Comparison of ENCODE assay signal across 8 cellular contexts in the genomic region with DNA sequence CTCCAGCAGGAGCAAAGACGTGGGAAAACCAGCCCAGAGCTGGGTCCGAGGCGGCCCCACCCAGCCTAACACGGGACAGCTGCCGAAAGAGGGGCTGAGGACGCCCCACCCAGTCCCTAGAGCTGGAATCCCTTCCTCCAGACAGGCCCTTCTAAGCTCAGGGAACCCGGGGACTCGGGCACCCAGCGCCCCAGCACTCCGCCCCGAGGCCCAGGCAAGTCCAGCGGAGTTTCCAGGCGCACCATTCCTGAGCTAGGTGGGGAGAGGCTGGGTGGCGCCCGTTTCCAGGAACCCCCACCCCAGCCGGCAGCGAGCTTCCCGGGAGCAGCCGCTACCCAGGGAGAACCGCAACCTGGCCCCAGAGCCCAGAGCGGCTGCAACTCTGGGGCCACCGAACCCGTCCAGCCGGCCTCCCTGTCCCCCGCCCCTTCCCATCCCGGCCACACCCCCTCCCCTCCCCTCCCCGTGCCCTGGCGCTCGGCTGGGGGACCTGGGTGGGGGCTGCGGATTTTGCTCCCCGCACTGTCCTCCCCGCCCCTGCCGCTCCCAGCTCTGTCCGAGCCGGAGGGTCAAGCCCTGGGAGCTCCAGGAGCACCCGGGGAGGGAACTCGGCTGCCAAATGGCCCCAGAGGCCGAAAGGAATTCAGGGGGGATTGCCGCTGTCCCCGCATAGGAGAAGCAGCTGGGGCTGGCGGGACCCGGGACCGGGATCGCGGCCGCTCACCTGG. TPM values are rescaled to one million over a fixed set of nuclear protein-coding genes. Genes with fewer than 3 reads are reported as not detected.
DNase-seq lines count a peak whose midpoint lies in the region; ATAC-seq and TF ChIP-seq lines count a peak whose summit lies in the region.

No MANE protein-coding gene starts in this region.

- DNase-seq in stimulated activated CD4-positive, alpha-beta T cell treated with anti-CD3 and anti-CD28 coated beads, Interleukin-15, amount 100 ng/mL, for 24 hours, result peak; percentile 48
- no peak for DNase-seq in stimulated activated CD4-positive, alpha-beta T cell treated with anti-CD3 and anti-CD28 coated beads, Interleukin-4, amount 100 ng/mL, for 24 hours
- DNase-seq in activated CD8-positive, alpha-beta T cell treated with anti-CD3 and anti-CD28 coated beads, Interleukin-2, amount 10 ng/mL, durations not matched to agents 7 days and 5 days, result no peak
- no peak for DNase-seq in omental fat pad (ENCODE audit: low spot score)

- H3K27ac Mint-ChIP-seq in activated CD8-positive, alpha-beta T cell treated with anti-CD3 and anti-CD28 coated beads, Interleukin-2, amount 10 ng/mL, durations not matched to agents 7 days and 5 days, result peak overlapping the region; percentile 90

- H3K9me3 ChIP-seq in gastroesophageal sphincter, result no peaks in the 10 kb centered on the region

- H3K27me3 ChIP-seq in gastroesophageal sphincter, result peaks cover 64% of the 10 kb centered on the region

- no peak for TF ChIP-seq POLR2A in gastroesophageal sphincter (IDR thresholded peaks at IDR 0.05)
- no peak for TF ChIP-seq POLR2A in GM18505 (IDR thresholded peaks at IDR 0.05; ENCODE audit: borderline replicate concordance, extremely low read depth, insufficient read depth, insufficient read length)

- H3K4me1 ChIP-seq in gastroesophageal sphincter, result peaks cover 0 to 88% (median 34%) of the 10 kb centered on the region in 3 donors

- CTCF ChIA-PET in activated CD8-positive, alpha-beta T cell treated with anti-CD3 and anti-CD28 coated beads, Interleukin-2, amount 10 ng/mL, durations not matched to agents 7 days and 5 days (lab: Charles Lee), result interaction anchor here (1.4 to 11.1 kb wide), 3 partner anchors 8 to 47 kb away, joined by 9 to 133 read pairs (median 31); no protein-coding TSS in a partner anchor

- no peaks in the 10 kb centered on the region for H3K9me3 Mint-ChIP-seq in activated CD8-positive, alpha-beta T cell treated with anti-CD3 and anti-CD28 coated beads, Interleukin-2, amount 10 ng/mL, durations not matched to agents 7 days and 5 days (ENCODE audit: insufficient read depth)

- H3K4me3 Mint-ChIP-seq in activated CD8-positive, alpha-beta T cell treated with anti-CD3 and anti-CD28 coated beads, Interleukin-2, amount 10 ng/mL, durations not matched to agents 7 days and 5 days, result peak overlapping the region; percentile 93

- no peak for TF ChIP-seq CTCF in gastroesophageal sphincter (IDR thresholded peaks at IDR 0.05)
- TF ChIP-seq CTCF in omental fat pad (IDR thresholded peaks at IDR 0.05), result no peak

- H3K36me3 Mint-ChIP-seq in activated CD8-positive, alpha-beta T cell treated with anti-CD3 and anti-CD28 coated beads, Interleukin-2, amount 10 ng/mL, durations not matched to agents 7 days and 5 days (ENCODE audit: low read depth), result peaks cover 62% of the 10 kb centered on the region

- POLR2A ChIA-PET in activated CD8-positive, alpha-beta T cell treated with anti-CD3 and anti-CD28 coated beads, Interleukin-2, amount 10 ng/mL, durations not matched to agents 7 days and 5 days (lab: Charles Lee), result interaction anchor here (0.6 to 13.9 kb wide), 8 partner anchors 9 to 747 kb away, joined by 3 to 182 read pairs (median 4); no protein-coding TSS in a partner anchor

- H3K4me3 ChIP-seq in gastroesophageal sphincter, result peak overlapping the region; percentile 42 to 71

- H3K4me1 Mint-ChIP-seq in activated CD8-positive, alpha-beta T cell treated with anti-CD3 and anti-CD28 coated beads, Interleukin-2, amount 10 ng/mL, durations not matched to agents 7 days and 5 days (ENCODE audit: low read depth), result peaks cover 52% of the 10 kb centered on the region

- no peaks in the 10 kb centered on the region for H3K27me3 Mint-ChIP-seq in activated CD8-positive, alpha-beta T cell treated with anti-CD3 and anti-CD28 coated beads, Interleukin-2, amount 10 ng/mL, durations not matched to agents 7 days and 5 days (ENCODE audit: low read depth)

- TF ChIP-seq EP300 in gastroesophageal sphincter (IDR thresholded peaks at IDR 0.05), result no peak

- peaks cover 0 to 29% of the 10 kb centered on the region in 2 donors for H3K36me3 ChIP-seq in gastroesophageal sphincter

- no peak for ATAC-seq in activated CD8-positive, alpha-beta T cell treated with anti-CD3 and anti-CD28 coated beads, Interleukin-2, amount 10 ng/mL, durations not matched to agents 7 days and 5 days
- ATAC-seq in gastroesophageal sphincter (peak; percentile 14), omental fat pad (ENCODE audit: low FRiP score) (peak; percentile 11), GM18511 (IDR thresholded peaks at IDR 0.05; ENCODE audit: unreplicated experiment) (no peak), HG03460 (IDR thresholded peaks at IDR 0.05; ENCODE audit: unreplicated experiment) (no peak), GM18505 (IDR thresholded peaks at IDR 0.05; ENCODE audit: unreplicated experiment) (no peak)

- WGBS in gastroesophageal sphincter (ENCODE audit: low coverage in 1 of 2), 2 donors, result no CpG with 5 or more reads among the region's 46 CpGs

- peak overlapping the region; percentile 21 to 81 (median 79) for H3K27ac ChIP-seq in gastroesophageal sphincter

RNA-seq across cellular contexts. Expression of gene TMC6, which starts 0.5 kb away (rescaled TPM):
- total RNA-seq in activated CD8-positive, alpha-beta T cell treated with anti-CD3 and anti-CD28 coated beads, Interleukin-2, amount 10 ng/mL, durations not matched to agents 7 days and 5 days, result 100 to 1,000 TPM; 407 to 476 TPM
- total RNA-seq in gastroesophageal sphincter (10 to 100 TPM; 12.4 to 19.0 (median 15.5) TPM), omental fat pad (10 to 100 TPM; 21.8 to 72.8 (median 51.3) TPM)

RNA-seq across cellular contexts. Expression of gene TMC8, which starts 2.5 kb away (rescaled TPM):
- total RNA-seq in activated CD8-positive, alpha-beta T cell treated with anti-CD3 and anti-CD28 coated beads, Interleukin-2, amount 10 ng/mL, durations not matched to agents 7 days and 5 days, result 100 to 1,000 TPM; 258 to 278 TPM
- total RNA-seq in gastroesophageal sphincter, result 10 to 100 TPM in 1 of 4 donors, 1 to 10 TPM in 3; 1.7 to 12.0 (median 3.0) TPM
- total RNA-seq in omental fat pad, result 10 to 100 TPM in 1 of 4 donors, 1 to 10 TPM in 3; 3.2 to 12.5 (median 6.5) TPM

RNA-seq across cellular contexts. Expression of gene C17orf99, which starts 18.1 kb away (rescaled TPM):
- not detected for total RNA-seq in activated CD8-positive, alpha-beta T cell treated with anti-CD3 and anti-CD28 coated beads, Interleukin-2, amount 10 ng/mL, durations not matched to agents 7 days and 5 days
- total RNA-seq in gastroesophageal sphincter (not detected), omental fat pad (not detected)

RNA-seq across cellular contexts. Expression of gene SYNGR2, which starts 40.3 kb away (rescaled TPM):
- 10 to 100 TPM; 41.1 to 44.3 TPM for total RNA-seq in activated CD8-positive, alpha-beta T cell treated with anti-CD3 and anti-CD28 coated beads, Interleukin-2, amount 10 ng/mL, durations not matched to agents 7 days and 5 days
- total RNA-seq in gastroesophageal sphincter (100 to 1,000 TPM in 1 of 4 donors, 10 to 100 TPM in 3; 49.9 to 151 (median 81.2) TPM), omental fat pad (10 to 100 TPM; 24.3 to 80.6 (median 52.4) TPM)

RNA-seq across cellular contexts. Expression of gene TK1, which starts 58.8 kb away (rescaled TPM):
- total RNA-seq in activated CD8-positive, alpha-beta T cell treated with anti-CD3 and anti-CD28 coated beads, Interleukin-2, amount 10 ng/mL, durations not matched to agents 7 days and 5 days, result 100 to 1,000 TPM; 139 to 142 TPM
- total RNA-seq in gastroesophageal sphincter (10 to 100 TPM in 2 of 4 donors, 1 to 10 TPM in 2; 3.4 to 24.8 (median 12.1) TPM), omental fat pad (10 to 100 TPM in 1 of 4 donors, 1 to 10 TPM in 3; 1.4 to 10.6 (median 3.1) TPM)

Comparison
In these comparisons a context has a peak if more than half of its experiments do, and no peak if none do; other contexts are left out.
1. ATAC-seq: peak in gastroesophageal sphincter (single experiment) and omental fat pad (single experiment); none in activated CD8-positive, alpha-beta T cell treated with anti-CD3 and anti-CD28 coated beads, Interleukin-2, amount 10 ng/mL, durations not matched to agents 7 days and 5 days (single experiment), GM18511 (single experiment), HG03460 (single experiment) and GM18505 (single experiment).
2. RNA of gene TMC6, which starts 0.5 kb away (total RNA-seq): 407 to 476 TPM in activated CD8-positive, alpha-beta T cell treated with anti-CD3 and anti-CD28 coated beads, Interleukin-2, amount 10 ng/mL, durations not matched to agents 7 days and 5 days; 21.8 to 72.8 TPM in omental fat pad and 12.4 to 19.0 TPM in gastroesophageal sphincter; every median in the first group is over 4 times any median in the second.
3. RNA of gene TMC8, which starts 2.5 kb away (total RNA-seq): 258 to 278 TPM in activated CD8-positive, alpha-beta T cell treated with anti-CD3 and anti-CD28 coated beads, Interleukin-2, amount 10 ng/mL, durations not matched to agents 7 days and 5 days; 3.2 to 12.5 TPM in omental fat pad and 1.7 to 12.0 TPM in gastroesophageal sphincter; every median in the first group is over 10 times any median in the second.